8 cellular contexts compared by ENCODE assay signal in the genomic region with DNA sequence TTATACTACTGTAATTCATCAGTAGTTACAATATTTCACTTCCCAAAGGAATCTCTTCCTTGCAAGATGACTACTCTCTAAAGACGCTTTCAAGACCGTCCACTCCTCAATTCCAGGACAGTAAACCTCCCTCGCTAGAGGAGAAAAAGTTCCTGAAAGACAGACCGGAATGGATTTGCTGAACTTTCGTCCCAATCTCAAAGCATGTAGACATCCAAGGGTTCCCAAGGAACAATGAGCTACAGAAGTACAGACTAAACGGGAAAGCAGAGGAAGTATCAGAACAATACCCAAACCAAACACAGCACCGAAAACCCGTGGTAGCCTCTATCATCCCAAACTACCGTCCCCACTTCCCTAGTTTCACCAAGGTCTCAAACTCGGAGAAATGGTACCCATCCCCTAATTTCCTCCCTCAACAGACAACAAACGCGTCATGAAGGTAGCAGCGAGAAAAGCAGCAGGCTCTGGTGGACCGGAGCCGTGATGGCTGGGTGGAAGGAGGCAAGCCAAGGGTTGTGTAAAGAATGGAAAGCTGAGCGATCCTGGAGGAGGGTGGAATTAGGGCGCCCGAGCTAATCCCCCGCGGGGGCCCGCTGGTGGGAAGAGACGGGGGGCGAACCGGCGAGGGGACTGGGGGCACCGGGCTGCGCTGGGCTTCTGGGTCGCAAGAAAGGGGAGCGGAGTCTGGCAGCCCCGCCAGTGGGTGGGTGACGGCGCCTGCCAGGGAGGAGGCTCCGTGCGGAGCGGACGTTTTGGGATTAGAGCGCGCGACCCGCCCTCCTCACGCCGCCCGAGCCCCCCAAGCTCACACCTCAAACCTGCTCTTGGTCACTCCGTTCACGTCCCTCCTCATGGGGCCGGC. TPM values are rescaled to one million over a fixed set of nuclear protein-coding genes. Genes with fewer than 3 reads are reported as not detected.
DNase-seq lines count a peak whose midpoint lies in the region; ATAC-seq and TF ChIP-seq lines count a peak whose summit lies in the region.

No MANE protein-coding gene starts in this region.

- H3K27ac Mint-ChIP-seq in endothelial cell (ENCODE audit: unreplicated experiment): peak overlapping the region; percentile 99

- no peaks in the 10 kb centered on the region for H3K9me3 Mint-ChIP-seq in endothelial cell (ENCODE audit: unreplicated experiment)

- H3K4me1 ChIP-seq in DOHH2 (ENCODE audit: control insufficient read depth, low read length) (peaks cover 15% of the 10 kb centered on the region), tibial nerve (peaks cover 0 to 34% (median 17%) of the 10 kb centered on the region in 4 donors)

- no peak for TF ChIP-seq EP300 in tibial nerve (IDR thresholded peaks at IDR 0.05)

- H3K9me3 ChIP-seq in DOHH2 (ENCODE audit: control insufficient read depth, insufficient read depth, low read length) (no peaks in the 10 kb centered on the region), tibial nerve (no peaks in the 10 kb centered on the region)

- TF ChIP-seq CTCF in DOHH2 (IDR thresholded peaks at IDR 0.05; ENCODE audit: low read depth, low read length, poor library complexity, severe bottlenecking) (no peak), endothelial cell (IDR thresholded peaks at IDR 0.05; ENCODE audit: unreplicated experiment) (no peak), tibial nerve (IDR thresholded peaks at IDR 0.05) (no peak)

- H3K27me3 ChIP-seq in DOHH2 (ENCODE audit: control insufficient read depth, low read length): no peaks in the 10 kb centered on the region
- no peaks in the 10 kb centered on the region for H3K27me3 ChIP-seq in tibial nerve

- peaks cover 9% of the 10 kb centered on the region for H3K4me1 Mint-ChIP-seq in endothelial cell (ENCODE audit: unreplicated experiment)

- H3K4me2 ChIP-seq in DOHH2 (ENCODE audit: low read length): peak overlapping the region; percentile 72

- no peaks in the 10 kb centered on the region; the same call in 1 of the 2 replicates for H4K20me1 ChIP-seq in DOHH2 (ENCODE audit: control insufficient read depth, insufficient read depth, low read depth, low read length)

- no peaks in the 10 kb centered on the region for H3K9me2 ChIP-seq in DOHH2 (replicated peaks; ENCODE audit: control insufficient read depth, low read length)

- H3F3A ChIP-seq in DOHH2 (ENCODE audit: control insufficient read depth, insufficient read depth): peaks cover 33% of the 10 kb centered on the region

- peaks cover 10% of the 10 kb centered on the region for H3K27me3 Mint-ChIP-seq in endothelial cell (ENCODE audit: unreplicated experiment)

- 0 out of 2 replicates have a peak, but pooled peaks cover 4% of the 10 kb centered on the region for H3K36me3 ChIP-seq in DOHH2 (ENCODE audit: control insufficient read depth, low read length)
- peaks cover 0 to 9% (median 0%) of the 10 kb centered on the region in 3 donors for H3K36me3 ChIP-seq in tibial nerve

- H3K36me3 Mint-ChIP-seq in endothelial cell (ENCODE audit: low read depth, unreplicated experiment): peaks cover 5% of the 10 kb centered on the region

- 1% methylated on average over 39 to 40 of the region's 46 CpGs for WGBS in tibial nerve, 2 donors

- no peak overlapping the region for H3K27ac ChIP-seq in DOHH2 (ENCODE audit: low read depth, low read length)
- peak overlapping the region; percentile 82 to 91 (median 90) for H3K27ac ChIP-seq in tibial nerve

- ATAC-seq in HG02938 (IDR thresholded peaks at IDR 0.05; ENCODE audit: unreplicated experiment) (peak; percentile 30), GM21360 (IDR thresholded peaks at IDR 0.05; ENCODE audit: unreplicated experiment) (no peak)

- peaks cover 25% of the 10 kb centered on the region for H3K79me2 ChIP-seq in DOHH2 (ENCODE audit: control insufficient read depth, low read length)

- TF ChIP-seq POLR2A in tibial nerve (IDR thresholded peaks at IDR 0.05): no peak

- H3K4me3 Mint-ChIP-seq in endothelial cell (ENCODE audit: unreplicated experiment): peak overlapping the region; percentile 99

- peak overlapping the region; percentile 97 for H3K4me3 ChIP-seq in DOHH2 (ENCODE audit: low read length)
- H3K4me3 ChIP-seq in tibial nerve: peak overlapping the region; percentile 78 to 99 (median 86)

- peak; percentile 10 for DNase-seq in T follicular helper cell (ENCODE audit: low read depth)
- no peak for DNase-seq in endothelial cell (ENCODE audit: low spot score)
- DNase-seq in mucosa of gallbladder (ENCODE audit: low spot score): peak; percentile 10
- DNase-seq in tibial nerve (ENCODE audit: low spot score in 2 of 2): peak in 1 of 2 donors; percentile 10
- DNase-seq in midbrain (lab: John Stamatoyannopoulos, UW): no peak

RNA-seq across cellular contexts. Expression of gene FBXL20, which starts 0.6 kb away (rescaled TPM):
- total RNA-seq in endothelial cell (ENCODE audit: unreplicated experiment) (26.6 TPM), mucosa of gallbladder (31.8 TPM), tibial nerve (10 to 100 TPM; 21.1 to 32.4 (median 30.4) TPM)

RNA-seq across cellular contexts. Expression of gene MED1, which starts 50.3 kb away (rescaled TPM):
- 45.8 TPM for total RNA-seq in endothelial cell (ENCODE audit: unreplicated experiment)
- total RNA-seq in mucosa of gallbladder: 27.4 TPM
- total RNA-seq in tibial nerve: 10 to 100 TPM; 17.0 to 30.4 (median 27.0) TPM

Comparison
In these comparisons a context has a peak if more than half of its experiments do, and no peak if none do; other contexts are left out.
1. DNase-seq: peak in T follicular helper cell (single experiment) and mucosa of gallbladder (single experiment); none in endothelial cell (single experiment) and midbrain (single experiment).